In the genomic region with DNA sequence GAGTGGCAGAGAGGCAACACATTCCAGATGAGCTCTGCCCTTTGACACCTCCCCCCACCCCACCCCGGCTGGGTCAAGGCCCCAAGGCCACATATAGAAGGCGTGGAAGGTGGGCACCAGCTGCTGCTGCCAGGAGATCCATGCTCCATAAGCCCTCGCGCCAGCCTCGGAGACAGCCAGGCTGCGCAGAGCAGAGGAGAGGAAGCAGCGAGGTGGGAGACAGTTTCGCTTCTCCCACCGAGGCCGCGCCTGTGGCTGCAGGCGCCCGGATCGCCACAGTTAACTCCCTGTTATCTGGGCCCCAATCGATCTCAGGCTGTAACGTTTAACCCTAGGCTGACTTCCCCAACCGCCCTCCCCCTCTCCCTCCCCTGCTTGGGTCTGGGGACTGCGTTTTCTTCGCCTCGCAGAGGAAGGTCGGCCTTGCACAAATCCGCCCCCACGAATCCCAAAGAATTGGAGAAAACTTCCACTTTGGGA, we compare ENCODE assay signal across 8 cellular contexts. TPM values are rescaled to one million over a fixed set of nuclear protein-coding genes. Genes with fewer than 3 reads are reported as not detected.
DNase-seq lines count a peak whose midpoint lies in the region; ATAC-seq and TF ChIP-seq lines count a peak whose summit lies in the region.

No MANE protein-coding gene starts in this region.

- peaks cover 75% of the 10 kb centered on the region for H3K27me3 Mint-ChIP-seq in stimulated activated naive CD8-positive, alpha-beta T cell treated with anti-CD3 and anti-CD28 coated beads, Interleukin-15, amount 100 ng/mL, for 72 hours
- peaks cover 14% of the 10 kb centered on the region for H3K27me3 Mint-ChIP-seq in central memory CD8-positive, alpha-beta T cell
- H3K27me3 Mint-ChIP-seq in activated CD8-positive, alpha-beta T cell treated with anti-CD3 and anti-CD28 coated beads for 36 hours: peaks cover 36% of the 10 kb centered on the region

- H3K4me1 Mint-ChIP-seq in stimulated activated naive CD8-positive, alpha-beta T cell treated with anti-CD3 and anti-CD28 coated beads, Interleukin-15, amount 100 ng/mL, for 72 hours: peaks cover 52% of the 10 kb centered on the region
- peaks cover 31% of the 10 kb centered on the region for H3K4me1 Mint-ChIP-seq in central memory CD8-positive, alpha-beta T cell
- H3K4me1 Mint-ChIP-seq in activated CD8-positive, alpha-beta T cell treated with anti-CD3 and anti-CD28 coated beads for 36 hours (ENCODE audit: low read depth): peaks cover 29% of the 10 kb centered on the region

- no peak for ATAC-seq in stimulated activated naive CD8-positive, alpha-beta T cell treated with anti-CD3 and anti-CD28 coated beads, Interleukin-15, Interleukin-2, amounts not matched to agents 100 U/mL and 50 U/mL, for 24 hours
- ATAC-seq in stimulated activated naive CD8-positive, alpha-beta T cell treated with anti-CD3 and anti-CD28 coated beads, Interleukin-15, amount 100 ng/mL, for 72 hours: no peak
- ATAC-seq in central memory CD8-positive, alpha-beta T cell (replicated peaks; ENCODE audit: extremely low read depth, poor library complexity, severe bottlenecking): no peak
- ATAC-seq in mucosa of descending colon (no peak), aorta (ENCODE audit: low FRiP score) (no peak)
- no peak for ATAC-seq in activated CD8-positive, alpha-beta T cell treated with anti-CD3 and anti-CD28 coated beads for 36 hours

- H3K27me3 ChIP-seq in aorta (ENCODE audit: control insufficient read depth in 1 of 2, insufficient read depth in 2 of 2, low read length in 1 of 2): no peaks in the 10 kb centered on the region

- H3K4me3 ChIP-seq in mucosa of descending colon (no peak overlapping the region), aorta (ENCODE audit: low read length in 2 of 2) (no peak overlapping the region)

- H3K27ac Mint-ChIP-seq in stimulated activated naive CD8-positive, alpha-beta T cell treated with anti-CD3 and anti-CD28 coated beads, Interleukin-15, amount 100 ng/mL, for 72 hours: no peak overlapping the region
- H3K27ac Mint-ChIP-seq in central memory CD8-positive, alpha-beta T cell (ENCODE audit: low read depth): no peak overlapping the region
- no peak overlapping the region for H3K27ac Mint-ChIP-seq in activated CD8-positive, alpha-beta T cell treated with anti-CD3 and anti-CD28 coated beads for 36 hours

- WGBS in aorta, 2 donors: 73 to 76% methylated on average over 23 of the region's 23 CpGs

- TF ChIP-seq CTCF in mucosa of descending colon (IDR thresholded peaks at IDR 0.05): no peak
- TF ChIP-seq CTCF in activated CD8-positive, alpha-beta T cell treated with anti-CD3 and anti-CD28 coated beads for 36 hours (IDR thresholded peaks at IDR 0.05): no peak

- H3K4me1 ChIP-seq in mucosa of descending colon (ENCODE audit: low read depth) (peaks cover 50% of the 10 kb centered on the region), aorta (ENCODE audit: control insufficient read depth in 1 of 2, insufficient read depth in 2 of 2, low read length in 2 of 2) (no peaks in the 10 kb centered on the region)

- POLR2A ChIA-PET in activated CD8-positive, alpha-beta T cell treated with anti-CD3 and anti-CD28 coated beads for 36 hours (lab: Charles Lee): interaction anchor here (11.4 kb wide), 1 partner anchor 11 kb away, joined by 87 read pairs; no protein-coding TSS in a partner anchor

- peaks cover 10% of the 10 kb centered on the region for H3K36me3 Mint-ChIP-seq in central memory CD8-positive, alpha-beta T cell (ENCODE audit: insufficient read depth)
- no peaks in the 10 kb centered on the region for H3K36me3 Mint-ChIP-seq in activated CD8-positive, alpha-beta T cell treated with anti-CD3 and anti-CD28 coated beads for 36 hours (ENCODE audit: low read depth)

- DNase-seq in stimulated activated naive CD8-positive, alpha-beta T cell treated with anti-CD3 and anti-CD28 coated beads, Interleukin-15, Interleukin-2, amounts not matched to agents 100 U/mL and 50 U/mL, for 24 hours: peak; percentile 9
- DNase-seq in stimulated activated naive CD8-positive, alpha-beta T cell treated with anti-CD3 and anti-CD28 coated beads, Interleukin-15, amount 100 ng/mL, for 72 hours: no peak
- no peak for DNase-seq in central memory CD8-positive, alpha-beta T cell (ENCODE audit: low spot score in 2 of 2)
- DNase-seq in mucosa of descending colon (peak in 2 of 3 donors; percentile 49 to 64), aorta (peak; percentile 61 to 76), HT-29 (ENCODE audit: low spot score) (no peak), DMS153 treated with DMSO at 0.1 percent for 48 hours (lab: John Stamatoyannopoulos, UW; ENCODE audit: unreplicated experiment) (no peak)
- DNase-seq in activated CD8-positive, alpha-beta T cell treated with anti-CD3 and anti-CD28 coated beads for 36 hours: no peak

- no peaks in the 10 kb centered on the region for H3K9me3 ChIP-seq in mucosa of descending colon
- no peaks in the 10 kb centered on the region for H3K9me3 ChIP-seq in aorta (ENCODE audit: control insufficient read depth, low read length)

- no peaks in the 10 kb centered on the region for H3K9me3 Mint-ChIP-seq in stimulated activated naive CD8-positive, alpha-beta T cell treated with anti-CD3 and anti-CD28 coated beads, Interleukin-15, amount 100 ng/mL, for 72 hours
- no peaks in the 10 kb centered on the region for H3K9me3 Mint-ChIP-seq in central memory CD8-positive, alpha-beta T cell
- no peaks in the 10 kb centered on the region for H3K9me3 Mint-ChIP-seq in activated CD8-positive, alpha-beta T cell treated with anti-CD3 and anti-CD28 coated beads for 36 hours

- CTCF ChIA-PET in activated CD8-positive, alpha-beta T cell treated with anti-CD3 and anti-CD28 coated beads for 36 hours (lab: Charles Lee): interaction anchor here (1.5 to 3.1 kb wide), 4 partner anchors 10 to 119 kb away, joined by 6 to 31 read pairs (median 9); no protein-coding TSS in a partner anchor

- H3K4me3 Mint-ChIP-seq in stimulated activated naive CD8-positive, alpha-beta T cell treated with anti-CD3 and anti-CD28 coated beads, Interleukin-15, amount 100 ng/mL, for 72 hours: no peak overlapping the region
- peak overlapping the region; percentile 91 for H3K4me3 Mint-ChIP-seq in central memory CD8-positive, alpha-beta T cell
- no peak overlapping the region for H3K4me3 Mint-ChIP-seq in activated CD8-positive, alpha-beta T cell treated with anti-CD3 and anti-CD28 coated beads for 36 hours

- H3K36me3 ChIP-seq in mucosa of descending colon (ENCODE audit: low read depth) (no peaks in the 10 kb centered on the region), aorta (ENCODE audit: control insufficient read depth in 1 of 2, insufficient read depth in 2 of 2, low read length in 1 of 2) (no peaks in the 10 kb centered on the region)

- no peak overlapping the region for H3K27ac ChIP-seq in aorta (ENCODE audit: low read depth in 1 of 2, low read length in 2 of 2)

- intact Hi-C loops in mucosa of descending colon (cut with DNase I, micrococcal nuclease) (no loop called here), aorta (cut with DNase I) (loop anchor here in 1 of 2 donors (1.0 kb wide), 1 partner anchor 9 kb away; no protein-coding TSS in a partner anchor)
- intact Hi-C loops in activated CD8-positive, alpha-beta T cell treated with anti-CD3 and anti-CD28 coated beads for 36 hours (cut with micrococcal nuclease): no loop called here

RNA-seq across cellular contexts. Expression of a gene that starts 1.2 kb away (rescaled TPM):
- total RNA-seq in mucosa of descending colon (10 to 100 TPM; 28.1 to 31.0 (median 28.3) TPM), aorta (10 to 100 TPM; 40.0 to 75.8 TPM)
- polyA plus RNA-seq in aorta: 10 to 100 TPM; 21.2 to 31.5 TPM
- 211 and 220 TPM in 2 replicates for total RNA-seq in HT-29 (2014; rRNA removed; shearing (Covaris generic))
- 1 to 10 TPM; 3.5 to 4.3 TPM for total RNA-seq in activated CD8-positive, alpha-beta T cell treated with anti-CD3 and anti-CD28 coated beads for 36 hours

Comparison
In these comparisons a context has a peak if more than half of its experiments do, and no peak if none do; other contexts are left out.
1. DNase-seq: peak in stimulated activated naive CD8-positive, alpha-beta T cell treated with anti-CD3 and anti-CD28 coated beads, Interleukin-15, Interleukin-2, amounts not matched to agents 100 U/mL and 50 U/mL, for 24 hours (single experiment), mucosa of descending colon (2 of 3) and aorta (2 of 2); none in stimulated activated naive CD8-positive, alpha-beta T cell treated with anti-CD3 and anti-CD28 coated beads, Interleukin-15, amount 100 ng/mL, for 72 hours (0 of 2), central memory CD8-positive, alpha-beta T cell (0 of 2), HT-29 (single experiment), DMS153 treated with DMSO at 0.1 percent for 48 hours (single experiment) and activated CD8-positive, alpha-beta T cell treated with anti-CD3 and anti-CD28 coated beads for 36 hours (single experiment).
2. RNA of a gene that starts 1.2 kb away (total RNA-seq): 211 to 220 TPM in HT-29, 40.0 to 75.8 TPM in aorta and 28.1 to 31.0 TPM in mucosa of descending colon; 3.5 to 4.3 TPM in activated CD8-positive, alpha-beta T cell treated with anti-CD3 and anti-CD28 coated beads for 36 hours; every median in the first group is over 4 times any median in the second.